8 cellular contexts compared by ENCODE assay signal in genomic region chr2:47906261-47907096, GRCh38. TPM values are rescaled to one million over a fixed set of nuclear protein-coding genes. Genes with fewer than 3 reads are reported as not detected.
DNase-seq lines count a peak whose midpoint lies in the region; ATAC-seq and TF ChIP-seq lines count a peak whose summit lies in the region.

TSS of gene FBXO11 (minus strand) at chr2:47906498. CDS start at chr2:47905720, 778 bp downstream.

- peak within 1 kb of the TSS; percentile 98 for H3K27ac ChIP-seq in GM23338 (ENCODE audit: low read depth)

- peak within 1 kb of the TSS; percentile 95 for H3K27ac Mint-ChIP-seq in GM23338
- H3K27ac Mint-ChIP-seq in activated T-helper 1 cell treated with anti-CD3 and anti-CD28 coated beads, Interleukin-12 subunit alpha, Interleukin-12 subunit beta, Interleukin-2, Interleukin-4 antibody, amounts not matched to agents 30 ng/mL and 10 ng/mL and 1 ng/mL, durations not matched to agents 14 hours and 24 hours and 36 hours: peak within 1 kb of the TSS; percentile 93
- peak within 1 kb of the TSS; percentile 91 to 99 (median 98) for H3K27ac Mint-ChIP-seq in naive B cell
- peak within 1 kb of the TSS; percentile 88 for H3K27ac Mint-ChIP-seq in stimulated activated memory B cell treated with anti-CD40 and anti-IgM and Interleukin-4, amounts not matched to agents 10 μg/mL and 1 μg/mL and 100 μg/mL, for 72 hours

- H3K36me3 Mint-ChIP-seq in GM23338 (ENCODE audit: low read depth): no peaks in the 10 kb centered on the region; the same call in 2 of the 3 replicates
- H3K36me3 Mint-ChIP-seq in activated T-helper 1 cell treated with anti-CD3 and anti-CD28 coated beads, Interleukin-12 subunit alpha, Interleukin-12 subunit beta, Interleukin-2, Interleukin-4 antibody, amounts not matched to agents 30 ng/mL and 10 ng/mL and 1 ng/mL, durations not matched to agents 14 hours and 24 hours and 36 hours (ENCODE audit: low read depth): peaks cover 5% of the 10 kb centered on the region
- H3K36me3 Mint-ChIP-seq in naive B cell: no peaks in the 10 kb centered on the region
- peaks cover 8% of the 10 kb centered on the region for H3K36me3 Mint-ChIP-seq in stimulated activated memory B cell treated with anti-CD40 and anti-IgM and Interleukin-4, amounts not matched to agents 10 μg/mL and 1 μg/mL and 100 μg/mL, for 72 hours

- peak within 1 kb of the TSS; percentile 72 for H3K4me2 ChIP-seq in GM23338

- H3K9me3 Mint-ChIP-seq in GM23338: no peaks in the 10 kb centered on the region; the same call in 2 of the 3 replicates
- no peaks in the 10 kb centered on the region for H3K9me3 Mint-ChIP-seq in activated T-helper 1 cell treated with anti-CD3 and anti-CD28 coated beads, Interleukin-12 subunit alpha, Interleukin-12 subunit beta, Interleukin-2, Interleukin-4 antibody, amounts not matched to agents 30 ng/mL and 10 ng/mL and 1 ng/mL, durations not matched to agents 14 hours and 24 hours and 36 hours
- H3K9me3 Mint-ChIP-seq in naive B cell: no peaks in the 10 kb centered on the region
- no peaks in the 10 kb centered on the region for H3K9me3 Mint-ChIP-seq in stimulated activated memory B cell treated with anti-CD40 and anti-IgM and Interleukin-4, amounts not matched to agents 10 μg/mL and 1 μg/mL and 100 μg/mL, for 72 hours

- H3K4me3 Mint-ChIP-seq in GM23338: peak within 1 kb of the TSS; percentile 83
- peak within 1 kb of the TSS; percentile 88 for H3K4me3 Mint-ChIP-seq in activated T-helper 1 cell treated with anti-CD3 and anti-CD28 coated beads, Interleukin-12 subunit alpha, Interleukin-12 subunit beta, Interleukin-2, Interleukin-4 antibody, amounts not matched to agents 30 ng/mL and 10 ng/mL and 1 ng/mL, durations not matched to agents 14 hours and 24 hours and 36 hours
- peak within 1 kb of the TSS; percentile 87 to 98 (median 94) for H3K4me3 Mint-ChIP-seq in naive B cell
- peak within 1 kb of the TSS; percentile 87 for H3K4me3 Mint-ChIP-seq in stimulated activated memory B cell treated with anti-CD40 and anti-IgM and Interleukin-4, amounts not matched to agents 10 μg/mL and 1 μg/mL and 100 μg/mL, for 72 hours

- no peaks in the 10 kb centered on the region for H3F3A ChIP-seq in GM23338 (replicated peaks; ENCODE audit: low read depth)

- no peaks in the 10 kb centered on the region for H3K27me3 ChIP-seq in GM23338 (ENCODE audit: insufficient read depth)

- H3K4me1 Mint-ChIP-seq in GM23338 (peaks cover 17% of the 10 kb centered on the region), naive B cell (peaks cover 27 to 42% (median 28%) of the 10 kb centered on the region in 3 donors)
- peaks cover 40% of the 10 kb centered on the region for H3K4me1 Mint-ChIP-seq in activated T-helper 1 cell treated with anti-CD3 and anti-CD28 coated beads, Interleukin-12 subunit alpha, Interleukin-12 subunit beta, Interleukin-2, Interleukin-4 antibody, amounts not matched to agents 30 ng/mL and 10 ng/mL and 1 ng/mL, durations not matched to agents 14 hours and 24 hours and 36 hours (ENCODE audit: low read depth)
- peaks cover 40% of the 10 kb centered on the region for H3K4me1 Mint-ChIP-seq in stimulated activated memory B cell treated with anti-CD40 and anti-IgM and Interleukin-4, amounts not matched to agents 10 μg/mL and 1 μg/mL and 100 μg/mL, for 72 hours

- H3K36me3 ChIP-seq in GM23338 (ENCODE audit: insufficient read depth): no peaks in the 10 kb centered on the region

- DNase-seq in EL: peak; percentile 99
- DNase-seq in GM23338 (ENCODE audit: low spot score): peak; percentile 98
- peak; percentile 99 for DNase-seq in LHCN-M2 (ENCODE audit: low read depth)
- DNase-seq in RPMI7951 (ENCODE audit: low read depth): peak; percentile 99
- DNase-seq in activated T-helper 1 cell treated with anti-CD3 and anti-CD28 coated beads, Interleukin-12 subunit alpha, Interleukin-12 subunit beta, Interleukin-2, Interleukin-4 antibody, amounts not matched to agents 30 ng/mL and 10 ng/mL and 1 ng/mL, durations not matched to agents 14 hours and 24 hours and 36 hours (ENCODE audit: low spot score): peak; percentile 94
- DNase-seq in fibroblast of gingiva (ENCODE audit: low read depth): peak; percentile 99
- DNase-seq in naive B cell: peak; percentile 96

- H4K20me1 ChIP-seq in GM23338 (replicated peaks; ENCODE audit: insufficient read depth): peaks cover 23% of the 10 kb centered on the region

- H2AFZ ChIP-seq in GM23338: peak within 1 kb of the TSS; percentile 16; the same call in 1 of the 2 replicates

- peaks cover 36% of the 10 kb centered on the region for H3K79me2 ChIP-seq in GM23338 (replicated peaks; ENCODE audit: insufficient read depth)

- peak; percentile 54 to 71 for TF ChIP-seq CTCF in GM23338 (conservative IDR thresholded peaks at IDR 0.05; ENCODE audit: low read depth in 2 of 2)

- no peaks in the 10 kb centered on the region for H3K9me2 ChIP-seq in GM23338 (ENCODE audit: insufficient read depth)

- peak within 1 kb of the TSS; percentile 74 for H3K4me3 ChIP-seq in GM23338

- H3K4me1 ChIP-seq in GM23338 (ENCODE audit: insufficient read depth): peaks cover 9% of the 10 kb centered on the region

- intact Hi-C loops in activated T-helper 1 cell treated with anti-CD3 and anti-CD28 coated beads, Interleukin-12 subunit alpha, Interleukin-12 subunit beta, Interleukin-2, Interleukin-4 antibody, amounts not matched to agents 30 ng/mL and 10 ng/mL and 1 ng/mL, durations not matched to agents 14 hours and 24 hours and 36 hours (cut with micrococcal nuclease): loop anchor here (1.0 to 5.0 kb wide), 8 partner anchors 50 to 962 kb away; partner anchors contain the start of genes MSH2 and MSH6

- peaks cover 15% of the 10 kb centered on the region for H3K27me3 Mint-ChIP-seq in GM23338 (ENCODE audit: insufficient read depth, low read depth, poor library complexity)
- H3K27me3 Mint-ChIP-seq in activated T-helper 1 cell treated with anti-CD3 and anti-CD28 coated beads, Interleukin-12 subunit alpha, Interleukin-12 subunit beta, Interleukin-2, Interleukin-4 antibody, amounts not matched to agents 30 ng/mL and 10 ng/mL and 1 ng/mL, durations not matched to agents 14 hours and 24 hours and 36 hours (ENCODE audit: insufficient read depth): no peaks in the 10 kb centered on the region
- H3K27me3 Mint-ChIP-seq in naive B cell: no peaks in the 10 kb centered on the region
- no peaks in the 10 kb centered on the region for H3K27me3 Mint-ChIP-seq in stimulated activated memory B cell treated with anti-CD40 and anti-IgM and Interleukin-4, amounts not matched to agents 10 μg/mL and 1 μg/mL and 100 μg/mL, for 72 hours

- ATAC-seq in GM23338 (peak; percentile 89), naive B cell (ENCODE audit: low read depth in 2 of 2) (peak; percentile 79 to 81)
- peak; percentile 95 for ATAC-seq in stimulated activated memory B cell treated with anti-CD40 and anti-IgM and Interleukin-4, amounts not matched to agents 10 μg/mL and 1 μg/mL and 100 μg/mL, for 72 hours

TF ChIP-seq in GM23338, 12 proteins besides CTCF, POLR2A, EP300 and RAD21 (continues in another document):
- peak; percentile 37; the same call in 1 of the 2 replicates for TF ChIP-seq CREB1 (CRISPR knock-in tag; IDR thresholded peaks at IDR 0.05; ENCODE audit: low read depth)

RNA-seq across cellular contexts. Expression of gene FBXO11, which starts in this region (rescaled TPM):
- total RNA-seq in GM23338 (2014; rRNA removed; shearing (Covaris generic)): 52.7 and 53.1 TPM in 2 replicates
- polyA plus RNA-seq in GM23338 (2016; fragmentation: Nextera tagmentation; extraction: Ambion mirVana) (18.8 and 21.5 TPM in 2 replicates), naive B cell (ENCODE audit: low read depth in 6 of 6) (10 to 100 TPM; 12.7 to 21.5 (median 14.0) TPM)
- total RNA-seq in LHCN-M2 (2014; rRNA removed): 22.1 and 25.4 TPM in 2 replicates
- polyA plus RNA-seq in LHCN-M2 (2012): 13.9 TPM
- 25.6 and 37.5 TPM in 2 replicates for total RNA-seq in RPMI7951 (2014; rRNA removed; shearing (Covaris generic))
- total RNA-seq in activated T-helper 1 cell treated with anti-CD3 and anti-CD28 coated beads, Interleukin-12 subunit alpha, Interleukin-12 subunit beta, Interleukin-2, Interleukin-4 antibody, amounts not matched to agents 30 ng/mL and 10 ng/mL and 1 ng/mL, durations not matched to agents 14 hours and 24 hours and 36 hours: 50.1 and 56.1 TPM in 2 replicates

Comparison
In these comparisons a context has a peak if more than half of its experiments do, and no peak if none do; other contexts are left out.
1. Peak in every context shown above with its lines: DNase-seq, ATAC-seq, H3K4me3 ChIP-seq and H3K27ac ChIP-seq.